2 cellular contexts compared by ENCODE assay signal in genomic region chr19:55066107-55066709, GRCh38.
TF ChIP-seq lines count a peak whose summit lies in the region.

No MANE protein-coding gene starts in this region.

TF ChIP-seq in Ishikawa, 13 proteins besides CTCF, POLR2A, EP300 and RAD21:
- TF ChIP-seq CREB1 (IDR thresholded peaks at IDR 0.05; ENCODE audit: low read depth), result no peak
- TF ChIP-seq, protein P1, sequence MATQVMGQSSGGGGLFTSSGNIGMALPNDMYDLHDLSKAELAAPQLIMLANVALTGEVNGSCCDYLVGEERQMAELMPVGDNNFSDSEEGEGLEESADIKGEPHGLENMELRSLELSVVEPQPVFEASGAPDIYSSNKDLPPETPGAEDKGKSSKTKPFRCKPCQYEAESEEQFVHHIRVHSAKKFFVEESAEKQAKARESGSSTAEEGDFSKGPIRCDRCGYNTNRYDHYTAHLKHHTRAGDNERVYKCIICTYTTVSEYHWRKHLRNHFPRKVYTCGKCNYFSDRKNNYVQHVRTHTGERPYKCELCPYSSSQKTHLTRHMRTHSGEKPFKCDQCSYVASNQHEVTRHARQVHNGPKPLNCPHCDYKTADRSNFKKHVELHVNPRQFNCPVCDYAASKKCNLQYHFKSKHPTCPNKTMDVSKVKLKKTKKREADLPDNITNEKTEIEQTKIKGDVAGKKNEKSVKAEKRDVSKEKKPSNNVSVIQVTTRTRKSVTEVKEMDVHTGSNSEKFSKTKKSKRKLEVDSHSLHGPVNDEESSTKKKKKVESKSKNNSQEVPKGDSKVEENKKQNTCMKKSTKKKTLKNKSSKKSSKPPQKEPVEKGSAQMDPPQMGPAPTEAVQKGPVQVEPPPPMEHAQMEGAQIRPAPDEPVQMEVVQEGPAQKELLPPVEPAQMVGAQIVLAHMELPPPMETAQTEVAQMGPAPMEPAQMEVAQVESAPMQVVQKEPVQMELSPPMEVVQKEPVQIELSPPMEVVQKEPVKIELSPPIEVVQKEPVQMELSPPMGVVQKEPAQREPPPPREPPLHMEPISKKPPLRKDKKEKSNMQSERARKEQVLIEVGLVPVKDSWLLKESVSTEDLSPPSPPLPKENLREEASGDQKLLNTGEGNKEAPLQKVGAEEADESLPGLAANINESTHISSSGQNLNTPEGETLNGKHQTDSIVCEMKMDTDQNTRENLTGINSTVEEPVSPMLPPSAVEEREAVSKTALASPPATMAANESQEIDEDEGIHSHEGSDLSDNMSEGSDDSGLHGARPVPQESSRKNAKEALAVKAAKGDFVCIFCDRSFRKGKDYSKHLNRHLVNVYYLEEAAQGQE (IDR thresholded peaks at IDR 0.05; ENCODE audit: low read depth), result peak; percentile 89
TF ChIP-seq in Ishikawa: peak in this region for 1.

TF ChIP-seq in K562, 482 proteins besides CTCF, POLR2A, EP300 and RAD21 (continues in another document):
- TF ChIP-seq TCF3 (CRISPR knock-in tag; IDR thresholded peaks at IDR 0.05), result no peak
- no peak for TF ChIP-seq RUNX1 (IDR thresholded peaks at IDR 0.05; ENCODE audit: low read depth)
- no peak for TF ChIP-seq HES1 (IDR thresholded peaks at IDR 0.05; ENCODE audit: low read depth)
- peak; percentile 77 to 79 for TF ChIP-seq KDM1A (IDR thresholded peaks at IDR 0.05)
- TF ChIP-seq USF2 (CRISPR knock-in tag; IDR thresholded peaks at IDR 0.05), result no peak
- TF ChIP-seq U2AF2 (optimal IDR thresholded peaks at IDR 0.05; ENCODE audit: low read depth, low read length), result no peak
- TF ChIP-seq NCOA2 (IDR thresholded peaks at IDR 0.05; ENCODE audit: partially characterized antibody in 2 of 2), result no peak
- TF ChIP-seq RBM25 (IDR thresholded peaks at IDR 0.05; ENCODE audit: low read depth, low read length, severe bottlenecking), result no peak
- no peak for TF ChIP-seq SMAD1 (IDR thresholded peaks at IDR 0.05; ENCODE audit: low read depth, low read length, partially characterized antibody)
- no peak for TF ChIP-seq TCF7L2 (IDR thresholded peaks at IDR 0.05; ENCODE audit: low read depth, low read length)
- 0 out of 2 replicates have a peak, but pooled peaks have one; percentile 56 for TF ChIP-seq LARP7 (IDR thresholded peaks at IDR 0.05)
- no peak for TF ChIP-seq ZNF507 (tag; conservative IDR thresholded peaks at IDR 0.05)
- no peak for TF ChIP-seq BRD4 (IDR thresholded peaks at IDR 0.05)
- no peak for TF ChIP-seq TGIF2 (CRISPR knock-in tag; IDR thresholded peaks at IDR 0.05)
- TF ChIP-seq TFAP4 (CRISPR knock-in tag; IDR thresholded peaks at IDR 0.05; ENCODE audit: borderline replicate concordance), result no peak
- no peak for TF ChIP-seq DACH1 (IDR thresholded peaks at IDR 0.05; ENCODE audit: partially characterized antibody)
- no peak for TF ChIP-seq NELFE (IDR thresholded peaks at IDR 0.05; ENCODE audit: insufficient read depth, insufficient read length)
- TF ChIP-seq ZNF41 (CRISPR knock-in tag; conservative IDR thresholded peaks at IDR 0.05), result no peak
- TF ChIP-seq SAFB2 (IDR thresholded peaks at IDR 0.05; ENCODE audit: borderline replicate concordance, low read depth, low read length, severe bottlenecking), result no peak
- TF ChIP-seq, protein P2, sequence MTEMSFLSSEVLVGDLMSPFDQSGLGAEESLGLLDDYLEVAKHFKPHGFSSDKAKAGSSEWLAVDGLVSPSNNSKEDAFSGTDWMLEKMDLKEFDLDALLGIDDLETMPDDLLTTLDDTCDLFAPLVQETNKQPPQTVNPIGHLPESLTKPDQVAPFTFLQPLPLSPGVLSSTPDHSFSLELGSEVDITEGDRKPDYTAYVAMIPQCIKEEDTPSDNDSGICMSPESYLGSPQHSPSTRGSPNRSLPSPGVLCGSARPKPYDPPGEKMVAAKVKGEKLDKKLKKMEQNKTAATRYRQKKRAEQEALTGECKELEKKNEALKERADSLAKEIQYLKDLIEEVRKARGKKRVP (CRISPR knock-in tag; IDR thresholded peaks at IDR 0.05), result no peak
- TF ChIP-seq TSC22D4 (tag; IDR thresholded peaks at IDR 0.05), result no peak
- no peak for TF ChIP-seq RBBP5 (IDR thresholded peaks at IDR 0.05; ENCODE audit: borderline replicate concordance, insufficient read depth, low read length, poor library complexity, severe bottlenecking)
- no peak for TF ChIP-seq NONO (IDR thresholded peaks at IDR 0.05; ENCODE audit: low read depth in 2 of 2, low read length in 1 of 2)
- no peak for TF ChIP-seq XRCC5 (IDR thresholded peaks at IDR 0.05; ENCODE audit: low read depth, low read length)
- TF ChIP-seq EZH2 (IDR thresholded peaks at IDR 0.05; ENCODE audit: borderline replicate concordance, low read depth, low read length), result no peak
- no peak for TF ChIP-seq SIX5 (IDR thresholded peaks at IDR 0.05; ENCODE audit: borderline replicate concordance in 1 of 2, insufficient read depth in 1 of 2, low read depth in 1 of 2, low read length in 2 of 2)
- TF ChIP-seq HLTF (IDR thresholded peaks at IDR 0.05), result no peak
- TF ChIP-seq TFE3 (CRISPR knock-in tag; IDR thresholded peaks at IDR 0.05), result no peak
- no peak for TF ChIP-seq SRSF9 (IDR thresholded peaks at IDR 0.05; ENCODE audit: borderline replicate concordance, low read depth, low read length)
- TF ChIP-seq TBP (optimal IDR thresholded peaks at IDR 0.05; ENCODE audit: low read depth, low read length), result no peak
- no peak for TF ChIP-seq SPI1 (IDR thresholded peaks at IDR 0.05; ENCODE audit: borderline replicate concordance, low read depth, low read length)
- no peak for TF ChIP-seq HMBOX1 (IDR thresholded peaks at IDR 0.05)
- TF ChIP-seq HDAC2 (IDR thresholded peaks at IDR 0.05), result peak; percentile 80; the same call in 1 of the 2 replicates
- TF ChIP-seq MXI1 (IDR thresholded peaks at IDR 0.05; ENCODE audit: low read depth, low read length), result no peak
- peak; percentile 75 for TF ChIP-seq ZNF143 (CRISPR knock-in tag; IDR thresholded peaks at IDR 0.05)
- no peak for TF ChIP-seq ZBED1 (IDR thresholded peaks at IDR 0.05)
- no peak for TF ChIP-seq KDM2B (CRISPR knock-in tag; IDR thresholded peaks at IDR 0.05)
- no peak for TF ChIP-seq FOXA3 (CRISPR knock-in tag; conservative IDR thresholded peaks at IDR 0.05 in 1 of 2, IDR thresholded peaks at IDR 0.05 in 1 of 2)
- TF ChIP-seq, protein P3, sequence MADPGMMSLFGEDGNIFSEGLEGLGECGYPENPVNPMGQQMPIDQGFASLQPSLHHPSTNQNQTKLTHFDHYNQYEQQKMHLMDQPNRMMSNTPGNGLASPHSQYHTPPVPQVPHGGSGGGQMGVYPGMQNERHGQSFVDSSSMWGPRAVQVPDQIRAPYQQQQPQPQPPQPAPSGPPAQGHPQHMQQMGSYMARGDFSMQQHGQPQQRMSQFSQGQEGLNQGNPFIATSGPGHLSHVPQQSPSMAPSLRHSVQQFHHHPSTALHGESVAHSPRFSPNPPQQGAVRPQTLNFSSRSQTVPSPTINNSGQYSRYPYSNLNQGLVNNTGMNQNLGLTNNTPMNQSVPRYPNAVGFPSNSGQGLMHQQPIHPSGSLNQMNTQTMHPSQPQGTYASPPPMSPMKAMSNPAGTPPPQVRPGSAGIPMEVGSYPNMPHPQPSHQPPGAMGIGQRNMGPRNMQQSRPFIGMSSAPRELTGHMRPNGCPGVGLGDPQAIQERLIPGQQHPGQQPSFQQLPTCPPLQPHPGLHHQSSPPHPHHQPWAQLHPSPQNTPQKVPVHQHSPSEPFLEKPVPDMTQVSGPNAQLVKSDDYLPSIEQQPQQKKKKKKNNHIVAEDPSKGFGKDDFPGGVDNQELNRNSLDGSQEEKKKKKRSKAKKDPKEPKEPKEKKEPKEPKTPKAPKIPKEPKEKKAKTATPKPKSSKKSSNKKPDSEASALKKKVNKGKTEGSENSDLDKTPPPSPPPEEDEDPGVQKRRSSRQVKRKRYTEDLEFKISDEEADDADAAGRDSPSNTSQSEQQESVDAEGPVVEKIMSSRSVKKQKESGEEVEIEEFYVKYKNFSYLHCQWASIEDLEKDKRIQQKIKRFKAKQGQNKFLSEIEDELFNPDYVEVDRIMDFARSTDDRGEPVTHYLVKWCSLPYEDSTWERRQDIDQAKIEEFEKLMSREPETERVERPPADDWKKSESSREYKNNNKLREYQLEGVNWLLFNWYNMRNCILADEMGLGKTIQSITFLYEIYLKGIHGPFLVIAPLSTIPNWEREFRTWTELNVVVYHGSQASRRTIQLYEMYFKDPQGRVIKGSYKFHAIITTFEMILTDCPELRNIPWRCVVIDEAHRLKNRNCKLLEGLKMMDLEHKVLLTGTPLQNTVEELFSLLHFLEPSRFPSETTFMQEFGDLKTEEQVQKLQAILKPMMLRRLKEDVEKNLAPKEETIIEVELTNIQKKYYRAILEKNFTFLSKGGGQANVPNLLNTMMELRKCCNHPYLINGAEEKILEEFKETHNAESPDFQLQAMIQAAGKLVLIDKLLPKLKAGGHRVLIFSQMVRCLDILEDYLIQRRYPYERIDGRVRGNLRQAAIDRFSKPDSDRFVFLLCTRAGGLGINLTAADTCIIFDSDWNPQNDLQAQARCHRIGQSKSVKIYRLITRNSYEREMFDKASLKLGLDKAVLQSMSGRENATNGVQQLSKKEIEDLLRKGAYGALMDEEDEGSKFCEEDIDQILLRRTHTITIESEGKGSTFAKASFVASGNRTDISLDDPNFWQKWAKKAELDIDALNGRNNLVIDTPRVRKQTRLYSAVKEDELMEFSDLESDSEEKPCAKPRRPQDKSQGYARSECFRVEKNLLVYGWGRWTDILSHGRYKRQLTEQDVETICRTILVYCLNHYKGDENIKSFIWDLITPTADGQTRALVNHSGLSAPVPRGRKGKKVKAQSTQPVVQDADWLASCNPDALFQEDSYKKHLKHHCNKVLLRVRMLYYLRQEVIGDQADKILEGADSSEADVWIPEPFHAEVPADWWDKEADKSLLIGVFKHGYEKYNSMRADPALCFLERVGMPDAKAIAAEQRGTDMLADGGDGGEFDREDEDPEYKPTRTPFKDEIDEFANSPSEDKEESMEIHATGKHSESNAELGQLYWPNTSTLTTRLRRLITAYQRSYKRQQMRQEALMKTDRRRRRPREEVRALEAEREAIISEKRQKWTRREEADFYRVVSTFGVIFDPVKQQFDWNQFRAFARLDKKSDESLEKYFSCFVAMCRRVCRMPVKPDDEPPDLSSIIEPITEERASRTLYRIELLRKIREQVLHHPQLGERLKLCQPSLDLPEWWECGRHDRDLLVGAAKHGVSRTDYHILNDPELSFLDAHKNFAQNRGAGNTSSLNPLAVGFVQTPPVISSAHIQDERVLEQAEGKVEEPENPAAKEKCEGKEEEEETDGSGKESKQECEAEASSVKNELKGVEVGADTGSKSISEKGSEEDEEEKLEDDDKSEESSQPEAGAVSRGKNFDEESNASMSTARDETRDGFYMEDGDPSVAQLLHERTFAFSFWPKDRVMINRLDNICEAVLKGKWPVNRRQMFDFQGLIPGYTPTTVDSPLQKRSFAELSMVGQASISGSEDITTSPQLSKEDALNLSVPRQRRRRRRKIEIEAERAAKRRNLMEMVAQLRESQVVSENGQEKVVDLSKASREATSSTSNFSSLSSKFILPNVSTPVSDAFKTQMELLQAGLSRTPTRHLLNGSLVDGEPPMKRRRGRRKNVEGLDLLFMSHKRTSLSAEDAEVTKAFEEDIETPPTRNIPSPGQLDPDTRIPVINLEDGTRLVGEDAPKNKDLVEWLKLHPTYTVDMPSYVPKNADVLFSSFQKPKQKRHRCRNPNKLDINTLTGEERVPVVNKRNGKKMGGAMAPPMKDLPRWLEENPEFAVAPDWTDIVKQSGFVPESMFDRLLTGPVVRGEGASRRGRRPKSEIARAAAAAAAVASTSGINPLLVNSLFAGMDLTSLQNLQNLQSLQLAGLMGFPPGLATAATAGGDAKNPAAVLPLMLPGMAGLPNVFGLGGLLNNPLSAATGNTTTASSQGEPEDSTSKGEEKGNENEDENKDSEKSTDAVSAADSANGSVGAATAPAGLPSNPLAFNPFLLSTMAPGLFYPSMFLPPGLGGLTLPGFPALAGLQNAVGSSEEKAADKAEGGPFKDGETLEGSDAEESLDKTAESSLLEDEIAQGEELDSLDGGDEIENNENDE (IDR thresholded peaks at IDR 0.05; ENCODE audit: low read depth, low read length), result no peak
- TF ChIP-seq ZBTB7A (IDR thresholded peaks at IDR 0.05; ENCODE audit: borderline replicate concordance, control insufficient read depth, low read depth, low read length), result no peak
- TF ChIP-seq COPS2 (conservative IDR thresholded peaks at IDR 0.05), result no peak
- TF ChIP-seq POLR2AphosphoS5 (IDR thresholded peaks at IDR 0.05; ENCODE audit: control insufficient read depth, insufficient read depth, low read depth, low read length), result no peak
- TF ChIP-seq MTA1 (IDR thresholded peaks at IDR 0.05; ENCODE audit: borderline replicate concordance), result 0 out of 2 replicates have a peak, but pooled peaks have one; percentile 18
- TF ChIP-seq KLF16 (IDR thresholded peaks at IDR 0.05), result no peak
- no peak for TF ChIP-seq GABPB2 (CRISPR knock-in tag; conservative IDR thresholded peaks at IDR 0.05)
